Comparison of ENCODE assay signal across 30 cellular contexts in genomic region chr4:182819751-182820150, GRCh38.
"Had no signal": no experiment of that assay in that cellular context is flagged by ENCODE, and none has a peak within 500 bp of the region (broad histone marks: within the 10 kb centered on the region; RNA-seq: fewer than 3 reads in every experiment).

No MANE protein-coding gene starts in this region.

- H3K27me3 Mint-ChIP-seq: activated naive CD4-positive, alpha-beta T cell treated with anti-CD3 and anti-CD28 coated beads, Interleukin-2, amount 10 ng/mL, durations not matched to agents 7 days and 5 days; activated T-cell treated with anti-CD3 and anti-CD28 coated beads, Interleukin-2, amount 50 U/mL, for 24 hours had no signal

- DNase-seq: activated B cell treated with CpG ODN at 0.5 μM for 24 hours; activated CD8-positive, alpha-beta memory T cell treated with anti-CD3 and anti-CD28 coated beads for 24 hours; activated gamma-delta T cell; activated naive CD4-positive, alpha-beta T cell treated with anti-CD3 and anti-CD28 coated beads, Interleukin-2, amount 10 ng/mL, durations not matched to agents 7 days and 5 days; activated naive CD8-positive, alpha-beta T cell treated with anti-CD3 and anti-CD28 coated beads, Interleukin-2, amount 10 ng/mL, durations not matched to agents 7 days and 5 days; activated T-cell treated with anti-CD3 and anti-CD28 coated beads, Interleukin-2, amount 50 U/mL, for 24 hours; cerebellar nuclear complex; colonic mucosa; effector memory CD4-positive, alpha-beta T cell; islet precursor cell; left cardiac atrium; left ventricle myocardium superior; mesenchymal stem cell; natural killer cell; retina; sigmoid colon; small intestine; stimulated activated naive CD4-positive, alpha-beta T cell treated with Interleukin-2 at 50 U/mL for 16 hours; T-helper 1 cell; trophoblast cell had no signal

- H3K4me3 Mint-ChIP-seq: activated B cell treated with CpG ODN at 0.5 μM for 24 hours; activated naive CD4-positive, alpha-beta T cell treated with anti-CD3 and anti-CD28 coated beads, Interleukin-2, amount 10 ng/mL, durations not matched to agents 7 days and 5 days; activated naive CD8-positive, alpha-beta T cell treated with anti-CD3 and anti-CD28 coated beads, Interleukin-2, amount 10 ng/mL, durations not matched to agents 7 days and 5 days; activated T-cell treated with anti-CD3 and anti-CD28 coated beads, Interleukin-2, amount 50 U/mL, for 24 hours; brain; natural killer cell; T-helper 2 cell treated with Interferon-gamma antibody and Interleukin-4, amounts not matched to agents 5 μg/mL and 100 μg/mL, for 36 hours had no signal

- FAIRE-seq: small intestine had no signal

- H3K27ac Mint-ChIP-seq: activated B cell treated with CpG ODN at 0.5 μM for 24 hours; activated naive CD4-positive, alpha-beta T cell treated with anti-CD3 and anti-CD28 coated beads, Interleukin-2, amount 10 ng/mL, durations not matched to agents 7 days and 5 days; activated naive CD8-positive, alpha-beta T cell treated with anti-CD3 and anti-CD28 coated beads, Interleukin-2, amount 10 ng/mL, durations not matched to agents 7 days and 5 days; activated T-cell treated with anti-CD3 and anti-CD28 coated beads, Interleukin-2, amount 50 U/mL, for 24 hours; brain; natural killer cell; T-helper 2 cell treated with Interferon-gamma antibody and Interleukin-4, amounts not matched to agents 5 μg/mL and 100 μg/mL, for 36 hours had no signal

- H3K9me3 ChIP-seq: ascending aorta, colonic mucosa, gastroesophageal sphincter, prostate gland, sigmoid colon, thoracic aorta, vagina had no signal

- H3K4me1 Mint-ChIP-seq: activated B cell treated with CpG ODN at 0.5 μM for 24 hours; activated naive CD4-positive, alpha-beta T cell treated with anti-CD3 and anti-CD28 coated beads, Interleukin-2, amount 10 ng/mL, durations not matched to agents 7 days and 5 days; brain had no signal

- H3K27me3 ChIP-seq: ascending aorta, cardiac muscle cell, colonic mucosa, dorsolateral prefrontal cortex, gastroesophageal sphincter, hepatocyte, sigmoid colon, vagina had no signal

- H3K4me3 ChIP-seq: ascending aorta, cardiac muscle cell, colonic mucosa, dorsolateral prefrontal cortex, gastroesophageal sphincter, hepatocyte, prostate gland, sigmoid colon, thoracic aorta, vagina had no signal

- H3K9me3 Mint-ChIP-seq: activated B cell treated with CpG ODN at 0.5 μM for 24 hours; activated naive CD4-positive, alpha-beta T cell treated with anti-CD3 and anti-CD28 coated beads, Interleukin-2, amount 10 ng/mL, durations not matched to agents 7 days and 5 days; activated naive CD8-positive, alpha-beta T cell treated with anti-CD3 and anti-CD28 coated beads, Interleukin-2, amount 10 ng/mL, durations not matched to agents 7 days and 5 days; activated T-cell treated with anti-CD3 and anti-CD28 coated beads, Interleukin-2, amount 50 U/mL, for 24 hours; natural killer cell; T-helper 2 cell treated with Interferon-gamma antibody and Interleukin-4, amounts not matched to agents 5 μg/mL and 100 μg/mL, for 36 hours had no signal

- H3K27ac ChIP-seq: ascending aorta, cardiac muscle cell, colonic mucosa, dorsolateral prefrontal cortex, gastroesophageal sphincter, hepatocyte, prostate gland, sigmoid colon, thoracic aorta, vagina had no signal

- H3K4me2 ChIP-seq: hepatocyte had no signal

- H3K36me3 ChIP-seq: ascending aorta, cardiac muscle cell, colonic mucosa, gastroesophageal sphincter, prostate gland, sigmoid colon, thoracic aorta, vagina had no signal

- H3K4me1 ChIP-seq: ascending aorta, colonic mucosa, gastroesophageal sphincter, prostate gland, sigmoid colon, vagina had no signal

- ATAC-seq: gastroesophageal sphincter, left cardiac atrium, left ventricle myocardium superior had no signal

- H3K79me2 ChIP-seq: hepatocyte had no signal

- H2AFZ ChIP-seq: hepatocyte had no signal

- H3K36me3 Mint-ChIP-seq: activated naive CD4-positive, alpha-beta T cell treated with anti-CD3 and anti-CD28 coated beads, Interleukin-2, amount 10 ng/mL, durations not matched to agents 7 days and 5 days; activated naive CD8-positive, alpha-beta T cell treated with anti-CD3 and anti-CD28 coated beads, Interleukin-2, amount 10 ng/mL, durations not matched to agents 7 days and 5 days; brain; natural killer cell had no signal
